28 cellular contexts compared by ENCODE assay signal in genomic region chr4:159269143-159269542, GRCh38.
DNase-seq lines count a peak whose midpoint lies in the region; ATAC-seq, FAIRE-seq and TF ChIP-seq lines count a peak whose summit lies in the region.
"Had no signal": no experiment of that assay in that cellular context is flagged by ENCODE, and none has a peak within 500 bp of the region (broad histone marks: within the 10 kb centered on the region; RNA-seq: fewer than 3 reads in every experiment).

No MANE protein-coding gene starts in this region.

- TF ChIP-seq POLR2A in gastrocnemius medialis (IDR thresholded peaks at IDR 0.05), result no peak

- H3K27ac ChIP-seq in astrocyte (ENCODE audit: low read depth, low read length), result peak overlapping the region; percentile 20
- peak overlapping the region in 3 of 4 donors; percentile 31 to 75 (median 58) for H3K27ac ChIP-seq in gastrocnemius medialis
- H3K27ac ChIP-seq in RWPE1, result no peak overlapping the region
- H3K27ac ChIP-seq: adrenal gland, cardiac muscle cell, esophagus squamous epithelium, KMS-11, Peyer's patch, stomach had no signal

- H3K79me2 ChIP-seq in astrocyte (ENCODE audit: insufficient read depth, low read length), result peaks cover 23% of the 10 kb centered on the region

- TF ChIP-seq CTCF in astrocyte (IDR thresholded peaks at IDR 0.05; ENCODE audit: insufficient read depth, low read depth, low read length) (no peak), gastrocnemius medialis (IDR thresholded peaks at IDR 0.05 in 4 of 5, conservative IDR thresholded peaks at IDR 0.05 in 1 of 5) (no peak), RWPE1 (conservative IDR thresholded peaks at IDR 0.05; ENCODE audit: low read depth) (no peak)

- CTCF ChIA-PET in RWPE1 (lab: Yijun Ruan, JAX), result no interaction called here

- no peaks in the 10 kb centered on the region for H4K20me1 ChIP-seq in astrocyte (ENCODE audit: insufficient read depth, low read length)

- POLR2A ChIA-PET in RWPE1 (lab: Yijun Ruan, JAX; ENCODE audit: low non-redundant PET), result no interaction called here

- in situ Hi-C loops in gastrocnemius medialis (cut with MboI; ENCODE audit: low sequenced_read_pairs in 4 of 4), result no loop called here

- peaks cover 29% of the 10 kb centered on the region for H3K4me1 Mint-ChIP-seq in astrocyte (ENCODE audit: low read depth, unreplicated experiment)
- H3K4me1 Mint-ChIP-seq: activated CD4-positive, alpha-beta T cell treated with anti-CD3 and anti-CD28 coated beads, Interleukin-2, amount 10 ng/mL, durations not matched to agents 24 days and 14 days had no signal

- H3K27me3 ChIP-seq in astrocyte (ENCODE audit: insufficient read depth, low read length) (no peaks in the 10 kb centered on the region), gastrocnemius medialis (no peaks in the 10 kb centered on the region)
- H3K27me3 ChIP-seq: adrenal gland, cardiac muscle cell, esophagus squamous epithelium, Peyer's patch, stomach had no signal

- intact Hi-C loops in gastrocnemius medialis (cut with DNase I; ENCODE audit: low total_unique reads), result no loop called here

- no peak overlapping the region for H3K4me3 Mint-ChIP-seq in astrocyte (ENCODE audit: unreplicated experiment)
- H3K4me3 Mint-ChIP-seq: activated CD4-positive, alpha-beta T cell treated with anti-CD3 and anti-CD28 coated beads, Interleukin-2, amount 10 ng/mL, durations not matched to agents 24 days and 14 days; CD8-positive, alpha-beta memory T cell; memory B cell; naive thymus-derived CD4-positive, alpha-beta T cell had no signal

- H3K4me2 ChIP-seq in astrocyte (ENCODE audit: low read length), result peak overlapping the region; percentile 85
- H3K4me2 ChIP-seq: KMS-11, smooth muscle cell had no signal

- peaks cover 25% of the 10 kb centered on the region for H3K4me1 ChIP-seq in astrocyte (ENCODE audit: insufficient read depth, low read length)
- peaks cover 55 to 60% of the 10 kb centered on the region in 2 donors for H3K4me1 ChIP-seq in gastrocnemius medialis

- no peak overlapping the region for H3K27ac Mint-ChIP-seq in astrocyte (ENCODE audit: unreplicated experiment)
- H3K27ac Mint-ChIP-seq: activated CD4-positive, alpha-beta T cell treated with anti-CD3 and anti-CD28 coated beads, Interleukin-2, amount 10 ng/mL, durations not matched to agents 24 days and 14 days; activated T-helper 2 cell treated with anti-CD3 and anti-CD28 coated beads, Interferon-gamma antibody, Interleukin-2, Interleukin-4, amounts not matched to agents 10 μg/mL and 5 μg/mL and 100 μg/mL, durations not matched to agents 14 hours and 24 hours and 36 hours; memory B cell; naive thymus-derived CD4-positive, alpha-beta T cell had no signal

- no peak overlapping the region for H3K4me3 ChIP-seq in astrocyte (ENCODE audit: insufficient read depth, low read depth, low read length)
- H3K4me3 ChIP-seq in gastrocnemius medialis, result no peak overlapping the region
- H3K4me3 ChIP-seq: adrenal gland, cardiac muscle cell, Peyer's patch, smooth muscle cell, stomach had no signal

- H2AFZ ChIP-seq in astrocyte (ENCODE audit: low read depth, low read length), result no peak overlapping the region

- DNase-seq in DMS114 treated with DMSO at 0.1 percent for 48 hours (lab: John Stamatoyannopoulos, UW; ENCODE audit: unreplicated experiment) (peak; percentile 77), astrocyte (ENCODE audit: low read depth) (peak; percentile 65), kidney tubule cell (ENCODE audit: low spot score) (peak; percentile 44), gastrocnemius medialis (no peak), RWPE1 (ENCODE audit: low spot score) (no peak), SHP77 (lab: John Stamatoyannopoulos, UW) (no peak), H4 (ENCODE audit: low spot score) (no peak)
- DNase-seq: activated CD4-positive, alpha-beta T cell treated with anti-CD3 and anti-CD28 coated beads, Interleukin-2, amount 10 ng/mL, durations not matched to agents 24 days and 14 days; adrenal gland; CD8-positive, alpha-beta memory T cell; DMS79; effector CD4-positive, alpha-beta T cell; esophagus squamous epithelium; glutamatergic neuron; MV-4-11; naive thymus-derived CD4-positive, alpha-beta T cell; NCI-H2029; NCI-H446 treated with DMSO at 0.1 percent for 48 hours; NK-92 treated with Interleukin-12 subunit alpha and Interleukin-12 subunit beta, amount 100 ng/mL, for 24 hours; Peyer's patch; stimulated activated CD4-positive, alpha-beta T cell treated with anti-CD3 and anti-CD28 coated beads, Interleukin-4, amount 100 ng/mL, for 24 hours; stomach had no signal

- H3K9me3 ChIP-seq in astrocyte (ENCODE audit: insufficient read depth, low read depth, low read length), result no peaks in the 10 kb centered on the region
- no peaks in the 10 kb centered on the region for H3K9me3 ChIP-seq in gastrocnemius medialis
- H3K9me3 ChIP-seq: adrenal gland, esophagus squamous epithelium, Peyer's patch, stomach had no signal

- H3K27me3 Mint-ChIP-seq in astrocyte (ENCODE audit: low read depth, unreplicated experiment), result no peaks in the 10 kb centered on the region
- H3K27me3 Mint-ChIP-seq: activated CD4-positive, alpha-beta T cell treated with anti-CD3 and anti-CD28 coated beads, Interleukin-2, amount 10 ng/mL, durations not matched to agents 24 days and 14 days; memory B cell; naive thymus-derived CD4-positive, alpha-beta T cell had no signal

- no peaks in the 10 kb centered on the region for H3K9me3 Mint-ChIP-seq in astrocyte (ENCODE audit: unreplicated experiment)
- H3K9me3 Mint-ChIP-seq: activated CD4-positive, alpha-beta T cell treated with anti-CD3 and anti-CD28 coated beads, Interleukin-2, amount 10 ng/mL, durations not matched to agents 24 days and 14 days; activated T-helper 2 cell treated with anti-CD3 and anti-CD28 coated beads, Interferon-gamma antibody, Interleukin-2, Interleukin-4, amounts not matched to agents 10 μg/mL and 5 μg/mL and 100 μg/mL, durations not matched to agents 14 hours and 24 hours and 36 hours; CD8-positive, alpha-beta memory T cell; memory B cell had no signal

- no peaks in the 10 kb centered on the region for H3K36me3 ChIP-seq in astrocyte (ENCODE audit: insufficient read depth, low read length)
- no peaks in the 10 kb centered on the region for H3K36me3 ChIP-seq in gastrocnemius medialis
- H3K36me3 ChIP-seq: adrenal gland, cardiac muscle cell, esophagus squamous epithelium, Peyer's patch, stomach had no signal

- no peak for FAIRE-seq in astrocyte (lab: Jason Lieb, UNC)

- no peak for ATAC-seq in gastrocnemius medialis
- no peak for ATAC-seq in HG02759 (IDR thresholded peaks at IDR 0.05; ENCODE audit: unreplicated experiment)
- ATAC-seq: naive thymus-derived CD4-positive, alpha-beta T cell had no signal

- peak overlapping the region; percentile 82 for H3K9ac ChIP-seq in astrocyte (ENCODE audit: low read length)
- H3K9ac ChIP-seq: KMS-11 had no signal

- no peaks in the 10 kb centered on the region for H3K36me3 Mint-ChIP-seq in astrocyte (ENCODE audit: low read depth, unreplicated experiment)

Comparison
In these comparisons a context has a peak if more than half of its experiments do, and no peak if none do; other contexts are left out.
1. DNase-seq: peak in DMS114 treated with DMSO at 0.1 percent for 48 hours (single experiment), astrocyte (single experiment) and kidney tubule cell (single experiment); none in gastrocnemius medialis (0 of 2), RWPE1 (single experiment), SHP77 (0 of 2) and H4 (single experiment).